8 cellular contexts compared by ENCODE assay signal in the genomic region with DNA sequence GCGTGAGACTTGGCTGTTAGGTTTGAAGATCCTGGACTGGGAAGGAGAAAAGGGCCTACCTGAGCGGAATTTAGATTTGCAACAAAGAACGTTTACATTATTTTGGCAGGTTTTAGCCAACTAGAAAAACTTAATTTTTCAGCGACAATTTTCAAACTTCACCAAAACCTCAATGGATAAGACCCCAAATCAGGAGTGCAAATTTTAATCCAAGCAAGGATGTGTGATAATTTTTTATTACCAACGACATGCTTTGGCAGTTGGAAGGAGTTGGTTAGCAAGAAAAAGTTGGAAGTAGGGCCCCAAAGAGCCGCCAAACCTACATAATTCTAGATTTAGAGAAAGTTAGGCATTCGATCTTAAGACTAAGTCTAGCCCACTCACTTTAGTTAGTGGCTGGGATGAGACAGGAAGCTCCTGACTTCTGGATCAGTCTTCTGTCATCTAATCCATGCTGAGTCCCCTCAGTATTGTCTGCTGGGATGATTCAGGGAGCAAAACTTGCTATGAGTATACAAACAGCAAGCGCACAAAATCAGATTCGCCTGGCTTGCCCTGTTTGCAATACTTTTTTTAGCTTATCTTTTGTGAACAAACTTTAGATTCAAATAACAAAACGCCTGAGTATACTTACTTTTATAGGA. TPM values are rescaled to one million over a fixed set of nuclear protein-coding genes. Genes with fewer than 3 reads are reported as not detected.
DNase-seq lines count a peak whose midpoint lies in the region; ATAC-seq, FAIRE-seq and TF ChIP-seq lines count a peak whose summit lies in the region.

No MANE protein-coding gene starts in this region.

- H3K27me3 Mint-ChIP-seq in progenitor cell of endocrine pancreas = peaks cover 5% of the 10 kb centered on the region

- ATAC-seq in GM21367 (IDR thresholded peaks at IDR 0.05; ENCODE audit: unreplicated experiment) (no peak), GM19328 (IDR thresholded peaks at IDR 0.05; ENCODE audit: unreplicated experiment) (no peak)

- WGBS in esophagus squamous epithelium, 2 donors = 28 to 38% methylated on average over 8 to 9 of the region's 10 CpGs

- intact Hi-C loops in esophagus squamous epithelium (cut with DNase I) = no loop called here

- H3K36me3 ChIP-seq in esophagus squamous epithelium = no peaks in the 10 kb centered on the region

- FAIRE-seq in RCC 7860 (lab: Jason Lieb, UNC) = no peak

- peaks cover 23 to 52% (median 34%) of the 10 kb centered on the region in 3 donors for H3K4me1 ChIP-seq in esophagus squamous epithelium

- TF ChIP-seq POLR2A in esophagus squamous epithelium (IDR thresholded peaks at IDR 0.05) = no peak

- H3K9me3 ChIP-seq in esophagus squamous epithelium = no peaks in the 10 kb centered on the region

- peak overlapping the region; percentile 95 to 99 (median 99) for H3K27ac ChIP-seq in esophagus squamous epithelium

- DNase-seq in GM12864 (ENCODE audit: low read depth) (no peak), RCC 7860 (ENCODE audit: low spot score) (peak; percentile 56), esophagus squamous epithelium (lab: John Stamatoyannopoulos, UW) (no peak), progenitor cell of endocrine pancreas (ENCODE audit: low spot score, unreplicated experiment) (no peak), NCI-H1694 treated with DMSO at 0.1 percent for 48 hours (lab: John Stamatoyannopoulos, UW) (no peak)
- DNase-seq in activated CD4-positive, CD25-positive, alpha-beta regulatory T cell treated with anti-CD3 and anti-CD28 coated beads, Interleukin-2, amount 50 U/mL, for 72 hours = no peak

- H3K27me3 ChIP-seq in esophagus squamous epithelium = no peaks in the 10 kb centered on the region

- H3K36me3 Mint-ChIP-seq in progenitor cell of endocrine pancreas (ENCODE audit: insufficient read depth) = no peaks in the 10 kb centered on the region

- H3K27ac Mint-ChIP-seq in progenitor cell of endocrine pancreas = peak overlapping the region; percentile 91

- peak overlapping the region; percentile 69 for H3K4me3 ChIP-seq in GM12864 (ENCODE audit: low read depth, low read length)
- peak overlapping the region; percentile 78 to 100 (median 91) for H3K4me3 ChIP-seq in esophagus squamous epithelium

- peak overlapping the region; percentile 74 for H3K4me3 Mint-ChIP-seq in progenitor cell of endocrine pancreas (ENCODE audit: low read depth)

- peaks cover 3% of the 10 kb centered on the region for H3K9me3 Mint-ChIP-seq in progenitor cell of endocrine pancreas (ENCODE audit: low read depth)

- H3K4me1 Mint-ChIP-seq in progenitor cell of endocrine pancreas (ENCODE audit: low read depth) = peaks cover 55% of the 10 kb centered on the region

- no peak for TF ChIP-seq CTCF in GM12864 (IDR thresholded peaks at IDR 0.05; ENCODE audit: low read depth, low read length, missing control alignments)
- TF ChIP-seq CTCF in esophagus squamous epithelium (IDR thresholded peaks at IDR 0.05) = peak in 1 of 6 experiments; percentile 6
- no peak for TF ChIP-seq CTCF in progenitor cell of endocrine pancreas (IDR thresholded peaks at IDR 0.05; ENCODE audit: unreplicated experiment)

RNA-seq across cellular contexts. Expression of gene RDX, which starts 0.8 kb away (rescaled TPM):
- total RNA-seq in esophagus squamous epithelium (10 to 100 TPM; 35.3 to 62.9 (median 51.7) TPM), progenitor cell of endocrine pancreas (89.6 and 92.8 TPM in 2 replicates)
